In genomic region chr12:67980391-67980790, GRCh38 we compare ENCODE assay signal across 14 cellular contexts. TPM values are rescaled to one million over a fixed set of nuclear protein-coding genes. Genes with fewer than 3 reads are reported as not detected.
DNase-seq lines count a peak whose midpoint lies in the region; ATAC-seq and TF ChIP-seq lines count a peak whose summit lies in the region.
"Had no signal": no experiment of that assay in that cellular context is flagged by ENCODE, and none has a peak within 500 bp of the region (broad histone marks: within the 10 kb centered on the region; RNA-seq: fewer than 3 reads in every experiment).

No MANE protein-coding gene starts in this region.

- no peaks in the 10 kb centered on the region for H3K27me3 Mint-ChIP-seq in osteocyte (ENCODE audit: unreplicated experiment)

- H3K27me3 ChIP-seq in ACC112 (ENCODE audit: insufficient read depth, low read length) (no peaks in the 10 kb centered on the region), PC-9 (ENCODE audit: insufficient read depth, low read depth) (no peaks in the 10 kb centered on the region)
- H3K27me3 ChIP-seq: BLaER1 treated with 17β-estradiol and CSF1 and Interleukin-3, amounts not matched to agents 10 nM and 100 nM had no signal

- no peak for ATAC-seq in mucosa of descending colon
- ATAC-seq: GM23338 had no signal

- H3K4me1 Mint-ChIP-seq in osteocyte (ENCODE audit: unreplicated experiment), result peaks cover 28% of the 10 kb centered on the region
- H3K4me1 Mint-ChIP-seq: CD4-positive, CD25-positive, alpha-beta regulatory T cell; GM23338 had no signal

- no peaks in the 10 kb centered on the region for H3K79me2 ChIP-seq in ACC112 (ENCODE audit: control insufficient read depth, insufficient read depth, low read length, unreplicated experiment)
- no peaks in the 10 kb centered on the region for H3K79me2 ChIP-seq in PC-9 (ENCODE audit: low read depth)

- H3K9me3 Mint-ChIP-seq in osteocyte (ENCODE audit: unreplicated experiment), result peaks cover 9% of the 10 kb centered on the region
- H3K9me3 Mint-ChIP-seq: GM23338, H9 had no signal

- H3K9me3 ChIP-seq in PC-9 (ENCODE audit: insufficient read depth, low read depth) (no peaks in the 10 kb centered on the region; the same call in 1 of the 2 replicates), mucosa of descending colon (no peaks in the 10 kb centered on the region)

- peak overlapping the region; percentile 51 for H3K27ac Mint-ChIP-seq in osteocyte (ENCODE audit: unreplicated experiment)
- H3K27ac Mint-ChIP-seq: GM23338, H9 had no signal

- H3K9me2 ChIP-seq in PC-9 (ENCODE audit: insufficient read depth), result no peaks in the 10 kb centered on the region

- H3K4me3 Mint-ChIP-seq in osteocyte (ENCODE audit: unreplicated experiment), result no peak overlapping the region
- H3K4me3 Mint-ChIP-seq: CD4-positive, CD25-positive, alpha-beta regulatory T cell; GM23338; H9 had no signal

- H2AFZ ChIP-seq in ACC112 (ENCODE audit: low read length, unreplicated experiment) (no peak overlapping the region), PC-9 (no peak overlapping the region)
- H2AFZ ChIP-seq: GM23338 had no signal

- H3K4me2 ChIP-seq in PC-9, result no peak overlapping the region
- H3K4me2 ChIP-seq: BLaER1 treated with 17β-estradiol and CSF1 and Interleukin-3, amounts not matched to agents 10 nM and 100 nM; GM23338 had no signal

- intact Hi-C loops in PC-9 (cut with micrococcal nuclease; ENCODE audit: unreplicated experiment), result no loop called here
- intact Hi-C loops in mucosa of descending colon (cut with DNase I, micrococcal nuclease), result no loop called here

- H3K36me3 Mint-ChIP-seq in osteocyte (ENCODE audit: unreplicated experiment), result peaks cover 3% of the 10 kb centered on the region
- H3K36me3 Mint-ChIP-seq: CD4-positive, CD25-positive, alpha-beta regulatory T cell had no signal

- no peaks in the 10 kb centered on the region for H3F3A ChIP-seq in PC-9 (ENCODE audit: insufficient read depth, low read depth)

- TF ChIP-seq CTCF in PC-9 (conservative IDR thresholded peaks at IDR 0.05) (no peak), choroid plexus epithelial cell (conservative IDR thresholded peaks at IDR 0.05; ENCODE audit: low read depth, low read length) (no peak), osteocyte (IDR thresholded peaks at IDR 0.05) (no peak), mucosa of descending colon (IDR thresholded peaks at IDR 0.05) (no peak)

- no TSS peak for BruUV-seq in PC-9 (replicated peaks; lab: Mats Ljungman, UMichigan)

- DNase-seq in PC-9, result no peak
- DNase-seq in choroid plexus epithelial cell (ENCODE audit: low read depth), result peak; percentile 4
- DNase-seq in osteocyte (ENCODE audit: extremely low spot score, unreplicated experiment), result no peak
- DNase-seq in NK-92 treated with Interleukin-12 subunit alpha and Interleukin-12 subunit beta, amount 100 ng/mL, for 24 hours (lab: John Stamatoyannopoulos, UW), result no peak
- no peak for DNase-seq in activated CD4-positive, alpha-beta T cell treated with anti-CD3 and anti-CD28 coated beads for 48 hours
- no peak for DNase-seq in mucosa of descending colon
- DNase-seq: CD4-positive, CD25-positive, alpha-beta regulatory T cell; H9 had no signal

- H3K4me3 ChIP-seq in ACC112 (ENCODE audit: low read depth, low read length) (no peak overlapping the region), PC-9 (no peak overlapping the region), choroid plexus epithelial cell (ENCODE audit: low read depth, low read length) (no peak overlapping the region), mucosa of descending colon (no peak overlapping the region)
- H3K4me3 ChIP-seq: BLaER1 treated with 17β-estradiol and CSF1 and Interleukin-3, amounts not matched to agents 10 nM and 100 nM; GM23338 had no signal

- POLR2A ChIA-PET in PC-9 (lab: Charles Lee; ENCODE audit: unreplicated experiment), result no interaction called here

- H3K4me1 ChIP-seq in ACC112 (ENCODE audit: control insufficient read depth, insufficient read depth, low read length, unreplicated experiment) (peaks cover 17% of the 10 kb centered on the region), PC-9 (replicated peaks; ENCODE audit: insufficient read depth) (peaks cover 13% of the 10 kb centered on the region), mucosa of descending colon (ENCODE audit: low read depth) (no peaks in the 10 kb centered on the region)
- H3K4me1 ChIP-seq: BLaER1 treated with 17β-estradiol and CSF1 and Interleukin-3, amounts not matched to agents 10 nM and 100 nM had no signal

- H4K20me1 ChIP-seq in PC-9 (ENCODE audit: insufficient read depth), result no peaks in the 10 kb centered on the region
- H4K20me1 ChIP-seq: BLaER1 treated with 17β-estradiol and CSF1 and Interleukin-3, amounts not matched to agents 10 nM and 100 nM had no signal

- peak overlapping the region; percentile 98 for H3K27ac ChIP-seq in ACC112 (ENCODE audit: low read depth, low read length)
- peak overlapping the region; percentile 73 for H3K27ac ChIP-seq in PC-9
- H3K27ac ChIP-seq: 22Rv1; BLaER1 treated with 17β-estradiol and CSF1 and Interleukin-3, amounts not matched to agents 10 nM and 100 nM had no signal

- H3K36me3 ChIP-seq in ACC112 (ENCODE audit: insufficient read depth, low read length) (no peaks in the 10 kb centered on the region), PC-9 (ENCODE audit: low read depth) (no peaks in the 10 kb centered on the region), mucosa of descending colon (ENCODE audit: low read depth) (no peaks in the 10 kb centered on the region)
- H3K36me3 ChIP-seq: BLaER1 treated with 17β-estradiol and CSF1 and Interleukin-3, amounts not matched to agents 10 nM and 100 nM had no signal

- CTCF ChIA-PET in PC-9 (lab: Charles Lee), result no interaction called here

RNA-seq across cellular contexts. Expression of gene IFNG-AS1, which starts 8.9 kb away (rescaled TPM):
- total RNA-seq in PC-9 (2021), result not detected in 2 replicates
- not detected in 2 replicates for total RNA-seq in osteocyte
- total RNA-seq in mucosa of descending colon, result under 1 TPM in 2 of 3 donors, not detected in 1; 0.17 to 0.70 TPM
- total RNA-seq: A673, GM23338, H9, HT1080 had no signal
